In genomic region chr10:43265799-43266721, GRCh38 we compare ENCODE assay signal across 1 cellular context.
A peak's percentile ranks its signal among the peaks of the same experiment; 100 is the strongest.
TF ChIP-seq lines count a peak whose summit lies in the region.

No MANE protein-coding gene starts in this region.

TF ChIP-seq in HEK293, 187 proteins besides CTCF, POLR2A, EP300 and RAD21 (continued from another document):
- TF ChIP-seq KLF17 (tag by site-specific recombination; IDR thresholded peaks at IDR 0.05): peak; percentile 51; the same call in 1 of the 2 replicates
- peak; percentile 28; the same call in 1 of the 2 replicates for TF ChIP-seq ZNF341 (tag by site-specific recombination; IDR thresholded peaks at IDR 0.05; ENCODE audit: low read depth)
- no peak for TF ChIP-seq ZNF776 (tag by site-specific recombination; IDR thresholded peaks at IDR 0.05; ENCODE audit: borderline replicate concordance)
- TF ChIP-seq, protein P1, sequence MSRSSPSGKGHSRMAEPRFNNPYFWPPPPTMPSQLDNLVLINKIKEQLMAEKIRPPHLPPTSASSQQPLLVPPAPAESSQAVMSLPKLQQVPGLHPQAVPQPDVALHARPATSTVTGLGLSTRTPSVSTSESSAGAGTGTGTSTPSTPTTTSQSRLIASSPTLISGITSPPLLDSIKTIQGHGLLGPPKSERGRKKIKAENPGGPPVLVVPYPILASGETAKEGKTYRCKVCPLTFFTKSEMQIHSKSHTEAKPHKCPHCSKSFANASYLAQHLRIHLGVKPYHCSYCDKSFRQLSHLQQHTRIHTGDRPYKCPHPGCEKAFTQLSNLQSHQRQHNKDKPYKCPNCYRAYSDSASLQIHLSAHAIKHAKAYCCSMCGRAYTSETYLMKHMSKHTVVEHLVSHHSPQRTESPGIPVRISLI (tag by site-specific recombination; IDR thresholded peaks at IDR 0.05): no peak
- no peak for TF ChIP-seq FEZF1 (tag by site-specific recombination; IDR thresholded peaks at IDR 0.05)
- TF ChIP-seq, protein P2, sequence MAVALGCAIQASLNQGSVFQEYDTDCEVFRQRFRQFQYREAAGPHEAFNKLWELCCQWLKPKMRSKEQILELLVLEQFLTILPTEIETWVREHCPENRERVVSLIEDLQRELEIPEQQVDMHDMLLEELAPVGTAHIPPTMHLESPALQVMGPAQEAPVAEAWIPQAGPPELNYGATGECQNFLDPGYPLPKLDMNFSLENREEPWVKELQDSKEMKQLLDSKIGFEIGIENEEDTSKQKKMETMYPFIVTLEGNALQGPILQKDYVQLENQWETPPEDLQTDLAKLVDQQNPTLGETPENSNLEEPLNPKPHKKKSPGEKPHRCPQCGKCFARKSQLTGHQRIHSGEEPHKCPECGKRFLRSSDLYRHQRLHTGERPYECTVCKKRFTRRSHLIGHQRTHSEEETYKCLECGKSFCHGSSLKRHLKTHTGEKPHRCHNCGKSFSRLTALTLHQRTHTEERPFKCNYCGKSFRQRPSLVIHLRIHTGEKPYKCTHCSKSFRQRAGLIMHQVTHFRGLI (tag by site-specific recombination; IDR thresholded peaks at IDR 0.05): no peak
- TF ChIP-seq ZSCAN5A (tag by site-specific recombination; IDR thresholded peaks at IDR 0.05): no peak
- no peak for TF ChIP-seq ZNF292 (tag by site-specific recombination; IDR thresholded peaks at IDR 0.05; ENCODE audit: borderline replicate concordance, low read depth)
- TF ChIP-seq GFI1B (tag by site-specific recombination; IDR thresholded peaks at IDR 0.05): no peak
- TF ChIP-seq ZFHX2 (tag by site-specific recombination; conservative IDR thresholded peaks at IDR 0.05): peak; percentile 55
- TF ChIP-seq, protein P3, sequence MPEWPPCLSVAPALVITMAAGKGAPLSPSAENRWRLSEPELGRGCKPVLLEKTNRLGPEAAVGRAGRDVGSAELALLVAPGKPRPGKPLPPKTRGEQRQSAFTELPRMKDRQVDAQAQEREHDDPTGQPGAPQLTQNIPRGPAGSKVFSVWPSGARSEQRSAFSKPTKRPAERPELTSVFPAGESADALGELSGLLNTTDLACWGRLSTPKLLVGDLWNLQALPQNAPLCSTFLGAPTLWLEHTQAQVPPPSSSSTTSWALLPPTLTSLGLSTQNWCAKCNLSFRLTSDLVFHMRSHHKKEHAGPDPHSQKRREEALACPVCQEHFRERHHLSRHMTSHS (tag by site-specific recombination; IDR thresholded peaks at IDR 0.05): no peak
- TF ChIP-seq ZNF16 (tag by site-specific recombination; IDR thresholded peaks at IDR 0.05; ENCODE audit: low read depth): no peak
- no peak for TF ChIP-seq ZSCAN16 (tag by site-specific recombination; IDR thresholded peaks at IDR 0.05)
- no peak for TF ChIP-seq ZNF202 (tag by site-specific recombination; IDR thresholded peaks at IDR 0.05; ENCODE audit: borderline replicate concordance)
- TF ChIP-seq RBAK (tag by site-specific recombination; IDR thresholded peaks at IDR 0.05): no peak
- TF ChIP-seq GLIS1 (tag by site-specific recombination; IDR thresholded peaks at IDR 0.05): peak; percentile 58
- peak; percentile 80 for TF ChIP-seq ZNF335 (tag by site-specific recombination; conservative IDR thresholded peaks at IDR 0.05)
- peak; percentile 53; the same call in 1 of the 2 replicates for TF ChIP-seq ZBTB20 (tag by site-specific recombination; IDR thresholded peaks at IDR 0.05)
- no peak for TF ChIP-seq SP7 (tag by site-specific recombination; IDR thresholded peaks at IDR 0.05)
- no peak for TF ChIP-seq HOXC10 (CRISPR knock-in tag; IDR thresholded peaks at IDR 0.05)
- peak; percentile 27; the same call in 1 of the 2 replicates for TF ChIP-seq ZNF600 (tag by site-specific recombination; IDR thresholded peaks at IDR 0.05)
- peak; percentile 40 for TF ChIP-seq ZIC2 (tag by site-specific recombination; IDR thresholded peaks at IDR 0.05)
- peak; percentile 67 for TF ChIP-seq PATZ1 (tag by site-specific recombination; IDR thresholded peaks at IDR 0.05)
- 0 out of 2 replicates have a peak, but pooled peaks have one; percentile 27 for TF ChIP-seq ZBTB17 (tag by site-specific recombination; IDR thresholded peaks at IDR 0.05)
- TF ChIP-seq ZNF423 (tag by site-specific recombination; IDR thresholded peaks at IDR 0.05): peak; percentile 39; the same call in 1 of the 2 replicates
